ENCODE assay signal across 8 cellular contexts in the genomic region with DNA sequence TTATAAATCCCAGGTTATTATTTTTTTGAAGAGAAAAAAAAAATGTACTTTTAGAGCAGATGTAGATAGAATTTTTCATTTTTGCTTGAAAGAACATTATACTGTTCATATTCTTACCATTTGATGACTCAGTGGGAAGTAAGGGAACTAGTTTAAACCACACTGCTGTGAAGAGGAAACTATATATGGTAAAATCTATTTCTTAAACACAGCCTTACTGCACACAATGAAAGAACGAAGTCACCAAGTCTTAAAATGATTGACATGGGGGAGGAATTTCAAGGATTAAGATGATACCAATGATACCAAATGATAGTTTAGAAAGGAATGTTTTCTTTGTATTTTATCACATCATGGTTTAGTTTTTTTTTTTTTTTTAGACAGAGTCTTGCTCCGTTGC. TPM values are rescaled to one million over a fixed set of nuclear protein-coding genes. Genes with fewer than 3 reads are reported as not detected.
DNase-seq lines count a peak whose midpoint lies in the region; ATAC-seq and TF ChIP-seq lines count a peak whose summit lies in the region.

No MANE protein-coding gene starts in this region.

- no peak overlapping the region for H2BK20ac ChIP-seq in IMR-90 (ENCODE audit: low read depth, low read length)

- H3K27ac ChIP-seq in IMR-90 (ENCODE audit: insufficient read depth, low read length) = peak overlapping the region; percentile 94
- H3K27ac ChIP-seq in naive thymus-derived CD4-positive, alpha-beta T cell (ENCODE audit: low read depth, low read length) = peak overlapping the region; percentile 4

- H3K9me1 ChIP-seq in IMR-90 (ENCODE audit: insufficient read depth, low read length) = peaks cover 11% of the 10 kb centered on the region; the same call in 1 of the 2 replicates

- peaks cover 1 to 24% (median 12%) of the 10 kb centered on the region in 5 donors for H3K36me3 Mint-ChIP-seq in naive thymus-derived CD4-positive, alpha-beta T cell

- H2AK5ac ChIP-seq in IMR-90 (ENCODE audit: low read depth, low read length) = 0 out of 2 replicates have a peak overlapping the region, but pooled peaks have one; percentile 56

- peak overlapping the region; percentile 45; the same call in 1 of the 2 replicates for H4K5ac ChIP-seq in IMR-90 (ENCODE audit: low read depth, low read length)

- peak overlapping the region in 1 of 2 experiments; percentile 63; a peak in 2 of 4 replicates for H4K8ac ChIP-seq in IMR-90 (ENCODE audit: low read depth in 2 of 2, low read length in 2 of 2)

- H3K18ac ChIP-seq in IMR-90 (ENCODE audit: low read depth, low read length) = peak overlapping the region; percentile 64

- POLR2A ChIA-PET in IMR-90 (lab: Charles Lee; ENCODE audit: unreplicated experiment) = no interaction called here
- POLR2A ChIA-PET in naive thymus-derived CD4-positive, alpha-beta T cell (lab: Charles Lee) = no interaction called here

- peaks cover 29 to 85% (median 61%) of the 10 kb centered on the region in 7 donors for H3K4me1 Mint-ChIP-seq in naive thymus-derived CD4-positive, alpha-beta T cell

- TF ChIP-seq CTCF in IMR-90 (conservative IDR thresholded peaks at IDR 0.05; ENCODE audit: low read depth, low read length) (no peak), omental fat pad (IDR thresholded peaks at IDR 0.05) (no peak)

- no peaks in the 10 kb centered on the region for H3K9me3 ChIP-seq in IMR-90 (ENCODE audit: control insufficient read depth, insufficient read depth, low read length)
- no peaks in the 10 kb centered on the region for H3K9me3 ChIP-seq in adipocyte (ENCODE audit: control insufficient read depth, low read length)
- no peaks in the 10 kb centered on the region for H3K9me3 ChIP-seq in naive thymus-derived CD4-positive, alpha-beta T cell (ENCODE audit: control insufficient read depth in 2 of 3, low read length in 3 of 3)

- no peak overlapping the region for H2AFZ ChIP-seq in IMR-90 (replicated peaks; ENCODE audit: low read length, poor library complexity)

- H2BK120ac ChIP-seq in IMR-90 (ENCODE audit: low read depth, low read length) = peak overlapping the region; percentile 47; the same call in 1 of the 2 replicates

- CTCF ChIA-PET in IMR-90 (lab: Yijun Ruan, JAX) = no interaction called here
- CTCF ChIA-PET in naive thymus-derived CD4-positive, alpha-beta T cell (lab: Charles Lee) = interaction anchor here (0.9 kb wide), 1 partner anchor 11 kb away, joined by 4 read pairs; no protein-coding TSS in a partner anchor

- H3K36me3 ChIP-seq in IMR-90 (ENCODE audit: control insufficient read depth, insufficient read depth, low read length) (peaks cover 10% of the 10 kb centered on the region), adipocyte (ENCODE audit: control insufficient read depth, insufficient read depth, low read length, severe bottlenecking) (no peaks in the 10 kb centered on the region)
- peaks cover 0 to 5% (median 0%) of the 10 kb centered on the region in 3 experiments for H3K36me3 ChIP-seq in naive thymus-derived CD4-positive, alpha-beta T cell (ENCODE audit: control insufficient read depth in 2 of 3, insufficient read depth in 3 of 3, low read length in 3 of 3)

- peak overlapping the region; percentile 17; the same call in 1 of the 2 replicates for H3K23ac ChIP-seq in IMR-90 (ENCODE audit: low read depth, low read length)

- H3K79me1 ChIP-seq in IMR-90 (ENCODE audit: low read depth in 1 of 2, low read length in 2 of 2) = peaks cover 0 to 48% of the 10 kb centered on the region in 2 experiments; a peak in 2 of 4 replicates

- no peaks in the 10 kb centered on the region for H3K27me3 ChIP-seq in IMR-90 (ENCODE audit: control insufficient read depth, insufficient read depth, low read length)
- H3K27me3 ChIP-seq in adipocyte (replicated peaks; ENCODE audit: control insufficient read depth, insufficient read depth, low read length) = no peaks in the 10 kb centered on the region
- H3K27me3 ChIP-seq in naive thymus-derived CD4-positive, alpha-beta T cell (ENCODE audit: control insufficient read depth in 2 of 2, insufficient read depth in 2 of 2, low read length in 2 of 2) = no peaks in the 10 kb centered on the region

- dilution Hi-C loops in IMR-90 (cut with HindIII; ENCODE audit: low sequenced_read_pairs, unreplicated experiment) = no loop called here

- H3K4me2 ChIP-seq in IMR-90 (ENCODE audit: low read depth, low read length) = peak overlapping the region; percentile 57

- BruUV-seq in IMR-90 (replicated peaks; lab: Mats Ljungman, UMichigan) = no TSS peak

- no peak for TF ChIP-seq RAD21 in IMR-90 (IDR thresholded peaks at IDR 0.05; ENCODE audit: low read length)

- H3K4me1 ChIP-seq in IMR-90 (ENCODE audit: control insufficient read depth, insufficient read depth, low read length) (peaks cover 8% of the 10 kb centered on the region), adipocyte (ENCODE audit: control insufficient read depth, insufficient read depth, low read length) (peaks cover 44% of the 10 kb centered on the region)
- H3K4me1 ChIP-seq in naive thymus-derived CD4-positive, alpha-beta T cell (ENCODE audit: control insufficient read depth in 2 of 2, insufficient read depth in 2 of 2, low read length in 2 of 2) = peaks cover 23 to 62% of the 10 kb centered on the region in 2 donors

- peak overlapping the region; percentile 96 for H2BK5ac ChIP-seq in IMR-90 (ENCODE audit: low read depth, low read length, poor library complexity, severe bottlenecking)

- peak overlapping the region; percentile 42; the same call in 1 of the 2 replicates for H4K91ac ChIP-seq in IMR-90 (ENCODE audit: insufficient read depth, low read depth, low read length)

- H3K4ac ChIP-seq in IMR-90 (ENCODE audit: low read depth, low read length) = peak overlapping the region; percentile 74; the same call in 1 of the 2 replicates

- H3K56ac ChIP-seq in IMR-90 (ENCODE audit: extremely low read depth, insufficient read depth, low read length) = no peak overlapping the region

- DNase-seq in EH (ENCODE audit: low read depth) (peak; percentile 93), IMR-90 (peak; percentile 77), adipocyte (ENCODE audit: low read depth) (peak; percentile 69), omental fat pad (ENCODE audit: low spot score) (no peak), NCI-H446 treated with DMSO at 0.1 percent for 48 hours (lab: John Stamatoyannopoulos, UW) (no peak)
- DNase-seq in naive thymus-derived CD4-positive, alpha-beta T cell = no peak

- in situ Hi-C loops in IMR-90 (cut with MboI; ENCODE audit: low sequenced_read_pairs) = no loop called here

- H2BK15ac ChIP-seq in IMR-90 (ENCODE audit: low read depth, low read length) = no peak overlapping the region

- WGBS in IMR-90 (ENCODE audit: extremely low coverage in 2 of 2, insufficient read length in 1 of 2), 2 experiments = no CpG with 5 or more reads among the region's 2 CpGs

- peak overlapping the region; percentile 42 for H3K9ac ChIP-seq in IMR-90 (ENCODE audit: low read depth, low read length)
- H3K9ac ChIP-seq in adipocyte (ENCODE audit: low read length) = no peak overlapping the region

- no peak overlapping the region for H2AK9ac ChIP-seq in IMR-90 (replicated peaks; ENCODE audit: low read depth, low read length, poor library complexity)

- ATAC-seq in IMR-90 (ENCODE audit: low read depth) (peak; percentile 67), GM18909 (IDR thresholded peaks at IDR 0.05; ENCODE audit: poor library complexity, unreplicated experiment) (no peak), HG03571 (IDR thresholded peaks at IDR 0.05; ENCODE audit: unreplicated experiment) (no peak), omental fat pad (ENCODE audit: low FRiP score) (no peak)
- ATAC-seq in naive thymus-derived CD4-positive, alpha-beta T cell = peak; percentile 55

- H3K27ac Mint-ChIP-seq in naive thymus-derived CD4-positive, alpha-beta T cell = peak overlapping the region in 6 of 9 donors; percentile 24 to 72 (median 35)

- H4K20me1 ChIP-seq in IMR-90 (ENCODE audit: insufficient read depth, low read length) = peaks cover 63% of the 10 kb centered on the region

- intact Hi-C loops in IMR-90 (cut with micrococcal nuclease) = no loop called here
- intact Hi-C loops in naive thymus-derived CD4-positive, alpha-beta T cell (cut with micrococcal nuclease) = loop anchor here (1.0 kb wide), 2 partner anchors 8 to 9 kb away; no protein-coding TSS in a partner anchor

- H3K4me3 Mint-ChIP-seq in naive thymus-derived CD4-positive, alpha-beta T cell = peak overlapping the region; percentile 17 to 68 (median 46)

- no peak for TF ChIP-seq POLR2A in IMR-90 (IDR thresholded peaks at IDR 0.05; ENCODE audit: low read depth, low read length)

- H3K9me3 Mint-ChIP-seq in naive thymus-derived CD4-positive, alpha-beta T cell = peaks cover 0 to under 1% (median 0%) of the 10 kb centered on the region in 11 donors

- no peak overlapping the region for H3K4me3 ChIP-seq in IMR-90 (ENCODE audit: insufficient read depth, low read depth, low read length)
- no peak overlapping the region for H3K4me3 ChIP-seq in adipocyte (ENCODE audit: low read length)
- no peak overlapping the region for H3K4me3 ChIP-seq in naive thymus-derived CD4-positive, alpha-beta T cell (ENCODE audit: low read length)

- no peaks in the 10 kb centered on the region for H3K27me3 Mint-ChIP-seq in naive thymus-derived CD4-positive, alpha-beta T cell

- no peak overlapping the region; the same call in 1 of the 2 replicates for H3K14ac ChIP-seq in IMR-90 (replicated peaks; ENCODE audit: low read depth, low read length)

TF ChIP-seq in IMR-90, 13 proteins besides CTCF, POLR2A, EP300 and RAD21:
- peak; percentile 32; the same call in 1 of the 2 replicates for TF ChIP-seq MAFK (IDR thresholded peaks at IDR 0.05; ENCODE audit: low read depth, low read length)
- TF ChIP-seq CEBPB (IDR thresholded peaks at IDR 0.05; ENCODE audit: low read depth, low read length) = no peak
- TF ChIP-seq CHD1 (IDR thresholded peaks at IDR 0.05; ENCODE audit: low read depth, low read length) = no peak
- TF ChIP-seq NFE2L2 (IDR thresholded peaks at IDR 0.05; ENCODE audit: low read depth, low read length) = no peak

RNA-seq across cellular contexts. Expression of a gene that starts 5.0 kb away (rescaled TPM):
- total RNA-seq in IMR-90 (2012; rRNA removed) = 205 and 224 TPM in 2 replicates
- polyA plus RNA-seq in IMR-90 (2012; rRNA removed) = 98.9 and 141 TPM in 2 replicates
- 20.1 and 34.5 TPM in 2 replicates for polyA plus RNA-seq in IMR-90 (2012; cell fraction: cytosol; rRNA removed)
- polyA plus RNA-seq in IMR-90 (2012; cell fraction: nucleus; rRNA removed; ENCODE audit: low replicate concordance) = 2.4 and 26.8 TPM in 2 replicates
- 100 to 1,000 TPM; 180 to 435 (median 287) TPM for total RNA-seq in naive thymus-derived CD4-positive, alpha-beta T cell
- polyA plus RNA-seq in naive thymus-derived CD4-positive, alpha-beta T cell = 100 to 1,000 TPM; 233 to 237 TPM
- 100 to 1,000 TPM in 2 of 4 donors, 10 to 100 TPM in 2; 56.4 to 115 (median 97.1) TPM for total RNA-seq in omental fat pad

Comparison
In these comparisons a context has a peak if more than half of its experiments do, and no peak if none do; other contexts are left out.
1. DNase-seq: peak in EH (single experiment), IMR-90 (single experiment) and adipocyte (single experiment); none in naive thymus-derived CD4-positive, alpha-beta T cell (0 of 9), omental fat pad (single experiment) and NCI-H446 treated with DMSO at 0.1 percent for 48 hours (single experiment).
2. ATAC-seq: peak in IMR-90 (single experiment) and naive thymus-derived CD4-positive, alpha-beta T cell (single experiment); none in GM18909 (single experiment), HG03571 (single experiment) and omental fat pad (single experiment).